9 cellular contexts compared by ENCODE assay signal in genomic region chr19:18659281-18660050, GRCh38. TPM values are rescaled to one million over a fixed set of nuclear protein-coding genes. Genes with fewer than 3 reads are reported as not detected.
DNase-seq lines count a peak whose midpoint lies in the region; ATAC-seq and TF ChIP-seq lines count a peak whose summit lies in the region.
"Had no signal": no experiment of that assay in that cellular context is flagged by ENCODE, and none has a peak within 500 bp of the region (broad histone marks: within the 10 kb centered on the region; RNA-seq: fewer than 3 reads in every experiment).

No MANE protein-coding gene starts in this region.

- TF ChIP-seq POLR2A in upper lobe of left lung (IDR thresholded peaks at IDR 0.05): no peak

- no peak for TF ChIP-seq EP300 in upper lobe of left lung (IDR thresholded peaks at IDR 0.05)

- 79 to 88% methylated on average over 22 to 23 of the region's 30 CpGs for WGBS in mesodermal cell (ENCODE audit: insufficient coverage in 2 of 2), 2 experiments
- 65 to 77% methylated on average over 29 to 30 of the region's 30 CpGs for whole genome bisulfite sequencing in upper lobe of left lung, 2 donors

- no peaks in the 10 kb centered on the region for H3K9me3 Mint-ChIP-seq in brain

- H3K4me1 ChIP-seq in mesodermal cell (ENCODE audit: control insufficient read depth, insufficient read depth, low read length, poor library complexity, severe bottlenecking): peaks cover 67% of the 10 kb centered on the region
- peaks cover 6 to 30% (median 12%) of the 10 kb centered on the region in 4 donors for H3K4me1 ChIP-seq in upper lobe of left lung

- H3K27me3 ChIP-seq in upper lobe of left lung: no peaks in the 10 kb centered on the region

- no peaks in the 10 kb centered on the region for H3K27me3 Mint-ChIP-seq in brain

- H3K36me3 ChIP-seq in mesodermal cell (ENCODE audit: control insufficient read depth, insufficient read depth, low read length): peaks cover 6% of the 10 kb centered on the region
- peaks cover 0 to 4% (median 1%) of the 10 kb centered on the region in 4 donors for H3K36me3 ChIP-seq in upper lobe of left lung

- peaks cover 34% of the 10 kb centered on the region for H3K4me1 Mint-ChIP-seq in brain

- peak overlapping the region; percentile 8 to 77 (median 68) for H3K27ac Mint-ChIP-seq in brain

- ATAC-seq in upper lobe of left lung (ENCODE audit: low FRiP score in 2 of 2): peak in 1 of 2 donors; percentile 72
- ATAC-seq in stimulated activated naive CD8-positive, alpha-beta T cell treated with anti-CD3 and anti-CD28 coated beads, Interleukin-15, Interleukin-2, amounts not matched to agents 100 U/mL and 50 U/mL, for 24 hours: no peak
- no peak for ATAC-seq in HG02970 (IDR thresholded peaks at IDR 0.05; ENCODE audit: low FRiP score, unreplicated experiment)

- H3K36me3 Mint-ChIP-seq in brain: peaks cover 16% of the 10 kb centered on the region

- H3K27ac ChIP-seq in mesodermal cell (ENCODE audit: low read depth, low read length, severe bottlenecking) (peak overlapping the region; percentile 59), upper lobe of left lung (peak overlapping the region; percentile 35 to 74 (median 58))

- H3K9me3 ChIP-seq in mesodermal cell (ENCODE audit: control insufficient read depth, low read length): no peaks in the 10 kb centered on the region
- no peaks in the 10 kb centered on the region for H3K9me3 ChIP-seq in upper lobe of left lung

- no peak for TF ChIP-seq CTCF in brain (conservative IDR thresholded peaks at IDR 0.05)
- TF ChIP-seq CTCF in upper lobe of left lung (IDR thresholded peaks at IDR 0.05): peak in 1 of 6 experiments; percentile 11

- no peak overlapping the region for H3K4me3 ChIP-seq in mesodermal cell (ENCODE audit: extremely low read depth, insufficient read depth, low read length, poor library complexity, severe bottlenecking)
- H3K4me3 ChIP-seq in upper lobe of left lung: no peak overlapping the region

- no peak overlapping the region for H3K4me3 Mint-ChIP-seq in brain

- peak; percentile 76 for DNase-seq in SIG-M5 treated with dmso at 0.1 percent for 504 hours (lab: John Stamatoyannopoulos, UW; ENCODE audit: unreplicated experiment)
- no peak for DNase-seq in SIG-M5 (lab: John Stamatoyannopoulos, UW)
- peak in 1 of 2 donors; percentile 87 for DNase-seq in upper lobe of left lung
- no peak for DNase-seq in stimulated activated CD8-positive, alpha-beta memory T cell treated with anti-CD3 and anti-CD28 coated beads, Interleukin-4, amount 100 ng/mL, for 48 hours
- DNase-seq in stimulated activated naive CD8-positive, alpha-beta T cell treated with anti-CD3 and anti-CD28 coated beads, Interleukin-15, Interleukin-2, amounts not matched to agents 100 U/mL and 50 U/mL, for 24 hours: no peak
- DNase-seq: activated CD8-positive, alpha-beta memory T cell treated with anti-CD3 and anti-CD28 coated beads, Interleukin-2, amount 50 U/mL, for 48 hours had no signal

RNA-seq across cellular contexts. Expression of gene KLHL26, which starts 22.6 kb away (rescaled TPM):
- polyA plus RNA-seq in brain (ENCODE audit: insufficient read depth, low read depth, low replicate concordance): 10.9 TPM
- 4.4 TPM for polyA plus RNA-seq in mesodermal cell (2013, experiment 1 of 2)
- polyA plus RNA-seq in mesodermal cell (2013, experiment 2 of 2): 4.5 TPM
- 10 to 100 TPM in 4 of 6 donors, 1 to 10 TPM in 2; 8.1 to 16.1 (median 12.1) TPM for total RNA-seq in upper lobe of left lung

RNA-seq across cellular contexts. Expression of gene CRTC1, which starts 24.0 kb away (rescaled TPM):
- polyA plus RNA-seq in brain (ENCODE audit: insufficient read depth, low read depth, low replicate concordance): 29.6 TPM
- 11.8 TPM for polyA plus RNA-seq in mesodermal cell (2013, experiment 1 of 2)
- polyA plus RNA-seq in mesodermal cell (2013, experiment 2 of 2): 9.2 TPM
- total RNA-seq in upper lobe of left lung: 10 to 100 TPM in 4 of 6 donors, 1 to 10 TPM in 2; 5.9 to 27.2 (median 15.6) TPM

RNA-seq across cellular contexts. Expression of gene TMEM59L, which starts 46.8 kb away (rescaled TPM):
- polyA plus RNA-seq in brain (ENCODE audit: insufficient read depth, low read depth, low replicate concordance): 124 TPM
- 14.7 TPM for polyA plus RNA-seq in mesodermal cell (2013, experiment 1 of 2)
- polyA plus RNA-seq in mesodermal cell (2013, experiment 2 of 2): 10.4 TPM
- total RNA-seq in upper lobe of left lung: 1 to 10 TPM in 2 of 6 donors, under 1 TPM in 2, not detected in 2; 0.30 to 2.8 (median 1.0) TPM

RNA-seq across cellular contexts. Expression of gene CRLF1, which starts 52.9 kb away (rescaled TPM):
- polyA plus RNA-seq in brain (ENCODE audit: insufficient read depth, low read depth, low replicate concordance): 22.2 TPM
- polyA plus RNA-seq in mesodermal cell (2013, experiment 1 of 2): 75.5 TPM
- polyA plus RNA-seq in mesodermal cell (2013, experiment 2 of 2): 53.2 TPM
- 10 to 100 TPM; 15.0 to 54.8 (median 20.0) TPM for total RNA-seq in upper lobe of left lung
